In genomic region chr1:78286686-78287085, GRCh38 we compare ENCODE assay signal across 24 cellular contexts.
DNase-seq lines count a peak whose midpoint lies in the region; ATAC-seq, FAIRE-seq and TF ChIP-seq lines count a peak whose summit lies in the region.
"Had no signal": no experiment of that assay in that cellular context is flagged by ENCODE, and none has a peak within 500 bp of the region (broad histone marks: within the 10 kb centered on the region; RNA-seq: fewer than 3 reads in every experiment).

No MANE protein-coding gene starts in this region.

- H3K4me3 Mint-ChIP-seq in GM23338, result no peak overlapping the region
- H3K4me3 Mint-ChIP-seq: CD4-positive, CD25-positive, alpha-beta regulatory T cell; memory B cell; nephron had no signal

- H3K9me2 ChIP-seq in GM23338 (ENCODE audit: insufficient read depth), result no peaks in the 10 kb centered on the region

- TF ChIP-seq CTCF in AG10803 (conservative IDR thresholded peaks at IDR 0.05; ENCODE audit: low read length) (no peak), brain microvascular endothelial cell (IDR thresholded peaks at IDR 0.05; ENCODE audit: low read depth, low read length, missing control alignments) (no peak), GM23338 (conservative IDR thresholded peaks at IDR 0.05; ENCODE audit: low read depth in 2 of 2) (no peak)

- FAIRE-seq in GM19239 (lab: Jason Lieb, UNC), result no peak
- FAIRE-seq: endometrium, GM18507 had no signal

- no peak overlapping the region for H3K27ac Mint-ChIP-seq in GM23338
- H3K27ac Mint-ChIP-seq: CD4-positive, CD25-positive, alpha-beta regulatory T cell; memory B cell; nephron had no signal

- H2AFZ ChIP-seq in GM23338, result no peak overlapping the region

- no peaks in the 10 kb centered on the region for H3K79me2 ChIP-seq in GM23338 (replicated peaks; ENCODE audit: insufficient read depth)

- no peaks in the 10 kb centered on the region for H3K4me1 Mint-ChIP-seq in GM23338
- H3K4me1 Mint-ChIP-seq: CD4-positive, CD25-positive, alpha-beta regulatory T cell; memory B cell had no signal

- H3K36me3 ChIP-seq in brain microvascular endothelial cell (replicated peaks), result no peaks in the 10 kb centered on the region
- H3K36me3 ChIP-seq in GM23338 (ENCODE audit: insufficient read depth), result no peaks in the 10 kb centered on the region
- H3K36me3 ChIP-seq: ascending aorta, colonic mucosa, heart left ventricle, Peyer's patch had no signal

- no peaks in the 10 kb centered on the region for H3K9me3 Mint-ChIP-seq in GM23338
- H3K9me3 Mint-ChIP-seq: memory B cell had no signal

- H3K27me3 ChIP-seq in brain microvascular endothelial cell (replicated peaks) (no peaks in the 10 kb centered on the region), GM23338 (ENCODE audit: insufficient read depth) (no peaks in the 10 kb centered on the region)
- H3K27me3 ChIP-seq: ascending aorta, colonic mucosa, heart left ventricle, Peyer's patch had no signal

- H3K4me2 ChIP-seq in GM23338, result no peak overlapping the region

- H3K4me1 ChIP-seq in GM23338 (ENCODE audit: insufficient read depth), result no peaks in the 10 kb centered on the region
- H3K4me1 ChIP-seq: ascending aorta, colonic mucosa, heart left ventricle, Peyer's patch had no signal

- in situ Hi-C loops in brain microvascular endothelial cell (cut with HindIII; ENCODE audit: low pct_ligation_motif_present, low sequenced_read_pairs) (no loop called here), KBM-7 (cut with MboI; ENCODE audit: low pct_unique_long_range_greater_than_20kb, low sequenced_read_pairs) (no loop called here)

- H3K4me3 ChIP-seq in AG10803 (ENCODE audit: low read length) (no peak overlapping the region), brain microvascular endothelial cell (ENCODE audit: low read depth, low read length) (no peak overlapping the region), GM23338 (no peak overlapping the region)
- H3K4me3 ChIP-seq: ascending aorta, colonic mucosa, heart left ventricle, Peyer's patch had no signal

- no peaks in the 10 kb centered on the region for H3K27me3 Mint-ChIP-seq in GM23338 (ENCODE audit: insufficient read depth, low read depth, poor library complexity)
- H3K27me3 Mint-ChIP-seq: CD4-positive, CD25-positive, alpha-beta regulatory T cell had no signal

- ATAC-seq in GM23338, result no peak
- ATAC-seq: heart left ventricle had no signal

- H3K27ac ChIP-seq in brain microvascular endothelial cell (peak overlapping the region; percentile 50), GM23338 (ENCODE audit: low read depth) (no peak overlapping the region)
- H3K27ac ChIP-seq: ascending aorta, colonic mucosa, heart left ventricle, Peyer's patch had no signal

- H3K36me3 Mint-ChIP-seq in GM23338 (ENCODE audit: low read depth), result no peaks in the 10 kb centered on the region; the same call in 2 of the 3 replicates
- H3K36me3 Mint-ChIP-seq: CD4-positive, CD25-positive, alpha-beta regulatory T cell; memory B cell had no signal

- H3F3A ChIP-seq in GM23338 (replicated peaks; ENCODE audit: low read depth), result no peaks in the 10 kb centered on the region

- DNase-seq in AG10803 (ENCODE audit: low read depth) (peak; percentile 53), M059J (ENCODE audit: low read depth) (peak; percentile 62), brain microvascular endothelial cell (peak; percentile 61), fibroblast of the conjunctiva (ENCODE audit: low read depth) (peak; percentile 77), GM19239 (ENCODE audit: insufficient read length, low spot score) (no peak), HK-2 (ENCODE audit: unreplicated experiment) (no peak), KBM-7 (no peak), GM23338 (ENCODE audit: low spot score) (no peak)
- DNase-seq: activated CD4-positive, alpha-beta T cell treated with anti-CD3 and anti-CD28 coated beads for 4 hours; activated CD8-positive, alpha-beta memory T cell treated with anti-CD3 and anti-CD28 coated beads, Interleukin-2, amount 50 U/mL, for 48 hours; activated naive CD4-positive, alpha-beta T cell; CD4-positive, CD25-positive, alpha-beta regulatory T cell; colonic mucosa; H7; heart left ventricle; KG1; NCI-H1105 treated with DMSO at 0.1 percent for 48 hours; NCI-H2171 treated with DMSO at 0.1 percent for 48 hours; Peyer's patch had no signal

- H4K20me1 ChIP-seq in GM23338 (replicated peaks; ENCODE audit: insufficient read depth), result no peaks in the 10 kb centered on the region

TF ChIP-seq in GM23338, 12 proteins besides CTCF, POLR2A, EP300 and RAD21 (continues in another document):
- TF ChIP-seq JUNB (IDR thresholded peaks at IDR 0.05; ENCODE audit: unreplicated experiment) (no peak), ZNF331 (CRISPR knock-in tag; IDR thresholded peaks at IDR 0.05; ENCODE audit: low read depth) (no peak), NANOG (IDR thresholded peaks at IDR 0.05; ENCODE audit: borderline replicate concordance) (no peak), EZH2phosphoT487 (IDR thresholded peaks at IDR 0.05; ENCODE audit: unreplicated experiment) (no peak), ETS1 (IDR thresholded peaks at IDR 0.05) (no peak), STAT1 (IDR thresholded peaks at IDR 0.05; ENCODE audit: unreplicated experiment) (no peak), EZH2 (IDR thresholded peaks at IDR 0.05; ENCODE audit: low read depth, unreplicated experiment) (no peak), CREB1 (CRISPR knock-in tag; IDR thresholded peaks at IDR 0.05; ENCODE audit: low read depth) (no peak), REST (IDR thresholded peaks at IDR 0.05; ENCODE audit: unreplicated experiment) (no peak), POLR2AphosphoS5 (IDR thresholded peaks at IDR 0.05; ENCODE audit: low read depth) (no peak)

Comparison
In these comparisons a context has a peak if more than half of its experiments do, and no peak if none do; other contexts are left out.
1. DNase-seq: peak in AG10803 (single experiment), M059J (single experiment), brain microvascular endothelial cell (single experiment) and fibroblast of the conjunctiva (single experiment); none in GM19239 (single experiment), HK-2 (single experiment), KBM-7 (single experiment) and GM23338 (single experiment).